Comparison of ENCODE assay signal across 11 cellular contexts in genomic region chr3:48215466-48215865, GRCh38. TPM values are rescaled to one million over a fixed set of nuclear protein-coding genes. Genes with fewer than 3 reads are reported as not detected.
DNase-seq lines count a peak whose midpoint lies in the region; ATAC-seq and TF ChIP-seq lines count a peak whose summit lies in the region.
"Had no signal": no experiment of that assay in that cellular context is flagged by ENCODE, and none has a peak within 500 bp of the region (broad histone marks: within the 10 kb centered on the region; RNA-seq: fewer than 3 reads in every experiment).

No MANE protein-coding gene starts in this region.

- peak overlapping the region; percentile 73 for H3K27ac ChIP-seq in cingulate gyrus (ENCODE audit: low read depth, low read length)
- H3K27ac ChIP-seq in foreskin keratinocyte = no peak overlapping the region

- peaks cover 6% of the 10 kb centered on the region for H3K27me3 ChIP-seq in foreskin keratinocyte

- H3K4me1 ChIP-seq in foreskin keratinocyte = no peaks in the 10 kb centered on the region

- intact Hi-C loops in left colon (cut with DNase I, micrococcal nuclease) = no loop called here

- ATAC-seq in left colon (peak; percentile 20), GM21367 (IDR thresholded peaks at IDR 0.05; ENCODE audit: unreplicated experiment) (no peak), foreskin keratinocyte (no peak), HG02763 (IDR thresholded peaks at IDR 0.05; ENCODE audit: unreplicated experiment) (no peak)

- DNase-seq in GM03348 (ENCODE audit: low spot score) (peak; percentile 45), left colon (no peak), skeletal muscle cell (ENCODE audit: low read depth) (peak; percentile 5), NCI-H2171 (lab: John Stamatoyannopoulos, UW) (no peak), foreskin keratinocyte (no peak)
- DNase-seq: naive B cell; stimulated activated CD4-positive, alpha-beta T cell treated with anti-CD3 and anti-CD28 coated beads, Interleukin-4, amount 100 ng/mL, for 24 hours had no signal

- no peak overlapping the region for H3K4me3 ChIP-seq in skeletal muscle cell (ENCODE audit: low read depth, low read length)

- no peak for TF ChIP-seq CTCF in foreskin keratinocyte (conservative IDR thresholded peaks at IDR 0.05)

RNA-seq across cellular contexts. Expression of gene CAMP, which starts 7.8 kb away (rescaled TPM):
- total RNA-seq in left colon = under 1 TPM in 1 of 2 donors, not detected in 1; 0.40 TPM
- total RNA-seq in foreskin keratinocyte = 0.27 TPM in 1 of 2 replicates, not detected in the other
- 0.38 TPM in 1 of 2 replicates, not detected in the other for polyA plus RNA-seq in foreskin keratinocyte
- total RNA-seq: glomerular endothelial cell had no signal

RNA-seq across cellular contexts. Expression of gene ZNF589, which starts 25.4 kb away (rescaled TPM):
- total RNA-seq in left colon (1 to 10 TPM; 8.7 to 9.6 TPM), foreskin keratinocyte (10.0 and 10.5 TPM in 2 replicates)
- 6.2 and 6.4 TPM in 2 replicates for polyA plus RNA-seq in foreskin keratinocyte

RNA-seq across cellular contexts. Expression of gene CDC25A, which starts 27.2 kb away (rescaled TPM):
- total RNA-seq in left colon (1 to 10 TPM; 4.0 to 6.6 TPM), foreskin keratinocyte (21.7 and 29.0 TPM in 2 replicates)
- 8.2 and 12.3 TPM in 2 replicates for polyA plus RNA-seq in foreskin keratinocyte

Comparison
In these comparisons a context has a peak if more than half of its experiments do, and no peak if none do; other contexts are left out.
1. DNase-seq: peak in GM03348 (single experiment) and skeletal muscle cell (single experiment); none in left colon (0 of 2), NCI-H2171 (single experiment) and foreskin keratinocyte (0 of 2).